In genomic region chr15:67411491-67411890, GRCh38 we compare ENCODE assay signal across 23 cellular contexts.
"Had no signal": no experiment of that assay in that cellular context is flagged by ENCODE, and none has a peak within 500 bp of the region (broad histone marks: within the 10 kb centered on the region; RNA-seq: fewer than 3 reads in every experiment).

No MANE protein-coding gene starts in this region.

- H3K36me3 ChIP-seq: neutrophil, pancreas, right atrium auricular region, stomach, tibial artery, upper lobe of left lung, uterus had no signal

- DNase-seq: dorsolateral prefrontal cortex; effector CD4-positive, alpha-beta T cell; hypothalamus; immature natural killer cell; islet precursor cell; mesenchymal stem cell; mucosa of descending colon; naive B cell; pancreas; stimulated activated CD4-positive, alpha-beta T cell treated with anti-CD3 and anti-CD28 coated beads, Interleukin-2, amount 100 ng/mL, for 24 hours; stimulated activated CD4-positive, alpha-beta T cell treated with anti-CD3 and anti-CD28 coated beads, Interleukin-4, amount 100 ng/mL, for 24 hours; stimulated activated naive CD4-positive, alpha-beta T cell treated with Interleukin-2 at 50 U/mL for 16 hours; stomach; testis; tibial artery; upper lobe of left lung; uterus had no signal

- H3K4me3 ChIP-seq: dorsolateral prefrontal cortex, mucosa of descending colon, pancreas, right atrium auricular region, stomach, testis, tibial artery, upper lobe of left lung, uterus had no signal

- H3K4me1 ChIP-seq: pancreas, right atrium auricular region, testis, upper lobe of left lung, uterus had no signal

- ATAC-seq: left lobe of liver; mucosa of descending colon; natural killer cell treated with Interleukin-12 subunit alpha and Interleukin-12 subunit beta and Interleukin-15 and Interleukin-18, amount 100 ng/mL, for 72 hours; pancreas; sciatic nerve; stimulated activated effector memory CD8-positive, alpha-beta T cell treated with anti-CD3 and anti-CD28 coated beads, Interleukin-12 subunit alpha, Interleukin-12 subunit beta, amount 100 ng/mL, for 72 hours had no signal

- H3K9me3 ChIP-seq: mucosa of descending colon, neutrophil, pancreas, right atrium auricular region, stomach, testis, tibial artery, upper lobe of left lung, uterus had no signal

- H3K27ac ChIP-seq: dorsolateral prefrontal cortex, neutrophil, pancreas, right atrium auricular region, stomach, testis, tibial artery, upper lobe of left lung, uterus had no signal

- H3K27me3 ChIP-seq: dorsolateral prefrontal cortex, pancreas, right atrium auricular region, stomach, testis, tibial artery, upper lobe of left lung, uterus had no signal
